In the genomic region with DNA sequence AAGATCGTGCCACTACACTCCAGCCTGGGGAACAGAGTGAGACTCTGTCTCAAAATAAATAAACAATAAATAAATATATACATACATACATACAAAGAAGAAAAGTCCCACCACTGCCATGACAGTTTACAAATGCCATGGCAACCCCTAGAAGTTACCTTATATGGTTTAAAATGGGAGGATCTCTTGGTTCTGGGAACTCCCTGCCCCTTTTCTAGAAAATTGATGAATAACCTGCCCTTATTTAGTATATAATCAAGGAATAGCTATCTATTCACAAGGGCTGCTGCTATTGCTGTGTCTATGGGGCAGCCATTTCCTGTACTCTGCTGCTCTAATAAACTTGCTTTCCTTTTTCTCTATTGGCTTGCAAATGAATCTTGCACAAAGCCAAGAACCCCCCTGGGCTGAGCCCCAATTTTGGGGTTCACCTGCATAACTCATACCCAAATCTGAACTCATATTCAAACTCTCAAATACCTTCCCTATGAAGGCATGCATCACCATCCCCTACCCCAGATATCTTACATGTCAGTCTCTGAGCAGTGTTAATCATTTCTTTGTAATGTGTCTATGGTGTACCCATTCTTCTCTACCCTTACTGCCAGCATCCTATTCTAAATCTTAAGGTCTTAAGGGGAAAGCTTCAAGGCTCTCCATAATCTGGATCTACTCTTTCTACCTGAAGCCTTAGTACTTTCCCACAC, we compare ENCODE assay signal across 18 cellular contexts. TPM values are rescaled to one million over a fixed set of nuclear protein-coding genes. Genes with fewer than 3 reads are reported as not detected.
DNase-seq lines count a peak whose midpoint lies in the region; ATAC-seq and TF ChIP-seq lines count a peak whose summit lies in the region.
"Had no signal": no experiment of that assay in that cellular context is flagged by ENCODE, and none has a peak within 500 bp of the region (broad histone marks: within the 10 kb centered on the region; RNA-seq: fewer than 3 reads in every experiment).

No MANE protein-coding gene starts in this region.

- no peak overlapping the region for H3K27ac ChIP-seq in BLaER1
- no peak overlapping the region for H3K27ac ChIP-seq in CD8-positive, alpha-beta memory T cell (ENCODE audit: low read depth, low read length)
- H3K27ac ChIP-seq in caudate nucleus (ENCODE audit: low read depth, low read length), result no peak overlapping the region
- H3K27ac ChIP-seq: adrenal gland, foreskin keratinocyte, ovary, tibial nerve had no signal

- 0 out of 2 replicates have a peak overlapping the region, but pooled peaks have one; percentile 26 for H3K4me2 ChIP-seq in BLaER1

- DNase-seq in CD8-positive, alpha-beta memory T cell, result no peak
- peak; percentile 23 for DNase-seq in activated CD8-positive, alpha-beta T cell treated with anti-CD3 and anti-CD28 coated beads for 36 hours
- peak; percentile 76 to 80 for DNase-seq in erythroblast (lab: John Stamatoyannopoulos, UW)
- no peak for DNase-seq in NCI-H2107 treated with DMSO at 0.1 percent for 48 hours (lab: John Stamatoyannopoulos, UW; ENCODE audit: unreplicated experiment)
- DNase-seq in caudate nucleus (lab: John Stamatoyannopoulos, UW), result no peak
- DNase-seq in HPDE6-E6E7 (ENCODE audit: extremely low spot score), result no peak
- DNase-seq in D341Med (ENCODE audit: low spot score), result no peak
- DNase-seq: DMS 273 treated with DMSO at 0.1 percent for 48 hours; foreskin keratinocyte; left cardiac atrium; NCI-H146; NCI-H446 treated with DMSO at 0.1 percent for 48 hours; ovary; SHP77; stimulated activated CD4-positive, alpha-beta T cell treated with anti-CD3 and anti-CD28 coated beads, Interleukin-4, amount 100 ng/mL, for 4 hours had no signal

- peak overlapping the region in 7 of 8 donors; percentile 16 to 89 (median 59) for H3K27ac Mint-ChIP-seq in CD8-positive, alpha-beta memory T cell
- peak overlapping the region; percentile 90 for H3K27ac Mint-ChIP-seq in activated CD8-positive, alpha-beta T cell treated with anti-CD3 and anti-CD28 coated beads for 36 hours

- H3K27me3 ChIP-seq in BLaER1, result no peaks in the 10 kb centered on the region
- no peaks in the 10 kb centered on the region for H3K27me3 ChIP-seq in CD8-positive, alpha-beta memory T cell (ENCODE audit: insufficient read depth, low read length, poor library complexity, severe bottlenecking)
- H3K27me3 ChIP-seq: adrenal gland, foreskin keratinocyte, ovary, tibial nerve had no signal

- peaks cover 49 to 77% (median 64%) of the 10 kb centered on the region in 3 donors for H3K4me1 Mint-ChIP-seq in CD8-positive, alpha-beta memory T cell
- H3K4me1 Mint-ChIP-seq in activated CD8-positive, alpha-beta T cell treated with anti-CD3 and anti-CD28 coated beads for 36 hours (ENCODE audit: low read depth), result peaks cover 49% of the 10 kb centered on the region

- peaks cover 23% of the 10 kb centered on the region for H3K4me1 ChIP-seq in BLaER1
- H3K4me1 ChIP-seq in CD8-positive, alpha-beta memory T cell (ENCODE audit: insufficient read depth, low read length), result peaks cover 32% of the 10 kb centered on the region
- H3K4me1 ChIP-seq: foreskin keratinocyte had no signal

- POLR2A ChIA-PET in CD8-positive, alpha-beta memory T cell (lab: Charles Lee), result no interaction called here
- POLR2A ChIA-PET in activated CD8-positive, alpha-beta T cell treated with anti-CD3 and anti-CD28 coated beads for 36 hours (lab: Charles Lee), result interaction anchor here (1.1 to 1.2 kb wide), 2 partner anchors 9 to 12 kb away, joined by 3 to 4 read pairs; partner anchors contain the start of genes GON4L and SYT11

- no peaks in the 10 kb centered on the region for H3K9me3 ChIP-seq in BLaER1
- H3K9me3 ChIP-seq in CD8-positive, alpha-beta memory T cell (ENCODE audit: low read length), result no peaks in the 10 kb centered on the region
- H3K9me3 ChIP-seq: adrenal gland, ovary, tibial nerve had no signal

- peaks cover 15 to 71% (median 16%) of the 10 kb centered on the region in 3 donors for H3K36me3 Mint-ChIP-seq in CD8-positive, alpha-beta memory T cell
- H3K36me3 Mint-ChIP-seq in activated CD8-positive, alpha-beta T cell treated with anti-CD3 and anti-CD28 coated beads for 36 hours (ENCODE audit: low read depth), result peaks cover 64% of the 10 kb centered on the region

- peak; percentile 96 for ATAC-seq in activated CD8-positive, alpha-beta T cell treated with anti-CD3 and anti-CD28 coated beads for 36 hours
- ATAC-seq: foreskin keratinocyte, left cardiac atrium had no signal

- no peaks in the 10 kb centered on the region for H3K9me3 Mint-ChIP-seq in CD8-positive, alpha-beta memory T cell
- no peaks in the 10 kb centered on the region for H3K9me3 Mint-ChIP-seq in activated CD8-positive, alpha-beta T cell treated with anti-CD3 and anti-CD28 coated beads for 36 hours

- CTCF ChIA-PET in CD8-positive, alpha-beta memory T cell (lab: Charles Lee), result no interaction called here
- CTCF ChIA-PET in activated CD8-positive, alpha-beta T cell treated with anti-CD3 and anti-CD28 coated beads for 36 hours (lab: Charles Lee), result interaction anchor here (1.5 kb wide), 1 partner anchor 9 kb away, joined by 3 read pairs; no protein-coding TSS in a partner anchor

- peak overlapping the region in 3 of 7 donors; percentile 6 to 44 (median 28) for H3K4me3 Mint-ChIP-seq in CD8-positive, alpha-beta memory T cell
- H3K4me3 Mint-ChIP-seq in activated CD8-positive, alpha-beta T cell treated with anti-CD3 and anti-CD28 coated beads for 36 hours, result peak overlapping the region; percentile 43

- TF ChIP-seq CTCF in activated CD8-positive, alpha-beta T cell treated with anti-CD3 and anti-CD28 coated beads for 36 hours (IDR thresholded peaks at IDR 0.05), result no peak

- H4K20me1 ChIP-seq in BLaER1, result peaks cover 99% of the 10 kb centered on the region

- intact Hi-C loops in activated CD8-positive, alpha-beta T cell treated with anti-CD3 and anti-CD28 coated beads for 36 hours (cut with micrococcal nuclease), result no loop called here

- H3K27me3 Mint-ChIP-seq in CD8-positive, alpha-beta memory T cell, result no peaks in the 10 kb centered on the region
- H3K27me3 Mint-ChIP-seq in activated CD8-positive, alpha-beta T cell treated with anti-CD3 and anti-CD28 coated beads for 36 hours, result no peaks in the 10 kb centered on the region

- peak; percentile 41 for TF ChIP-seq POLR2A in erythroblast (IDR thresholded peaks at IDR 0.05; ENCODE audit: low read length)

- no peak overlapping the region for H3K4me3 ChIP-seq in BLaER1
- no peak overlapping the region for H3K4me3 ChIP-seq in CD8-positive, alpha-beta memory T cell (ENCODE audit: low read length)
- H3K4me3 ChIP-seq: adrenal gland, ovary, tibial nerve had no signal

- peaks cover 96% of the 10 kb centered on the region for H3K36me3 ChIP-seq in BLaER1
- H3K36me3 ChIP-seq in CD8-positive, alpha-beta memory T cell (ENCODE audit: insufficient read depth, low read length), result peaks cover 6% of the 10 kb centered on the region
- H3K36me3 ChIP-seq: ovary had no signal

- H3K9ac ChIP-seq in BLaER1, result no peak overlapping the region

RNA-seq across cellular contexts. Expression of gene GON4L, which starts 9.0 kb away (rescaled TPM):
- 10 to 100 TPM; 53.3 to 60.8 TPM for total RNA-seq in CD8-positive, alpha-beta memory T cell
- 42.9 TPM for polyA plus RNA-seq in CD8-positive, alpha-beta memory T cell
- total RNA-seq in activated CD8-positive, alpha-beta T cell treated with anti-CD3 and anti-CD28 coated beads for 36 hours, result 10 to 100 TPM; 43.4 to 46.8 TPM

RNA-seq across cellular contexts. Expression of gene SYT11, which starts 11.4 kb away (rescaled TPM):
- total RNA-seq in CD8-positive, alpha-beta memory T cell, result 10 to 100 TPM; 22.7 TPM
- 19.3 TPM for polyA plus RNA-seq in CD8-positive, alpha-beta memory T cell
- total RNA-seq in activated CD8-positive, alpha-beta T cell treated with anti-CD3 and anti-CD28 coated beads for 36 hours, result 1 to 10 TPM; 8.7 to 9.2 TPM

Comparison
In these comparisons a context has a peak if more than half of its experiments do, and no peak if none do; other contexts are left out.
1. DNase-seq: peak in activated CD8-positive, alpha-beta T cell treated with anti-CD3 and anti-CD28 coated beads for 36 hours (single experiment) and erythroblast (2 of 2); none in CD8-positive, alpha-beta memory T cell (0 of 5), NCI-H2107 treated with DMSO at 0.1 percent for 48 hours (single experiment), caudate nucleus (0 of 61), HPDE6-E6E7 (single experiment) and D341Med (single experiment).